Comparison of ENCODE assay signal across 8 cellular contexts in the genomic region with DNA sequence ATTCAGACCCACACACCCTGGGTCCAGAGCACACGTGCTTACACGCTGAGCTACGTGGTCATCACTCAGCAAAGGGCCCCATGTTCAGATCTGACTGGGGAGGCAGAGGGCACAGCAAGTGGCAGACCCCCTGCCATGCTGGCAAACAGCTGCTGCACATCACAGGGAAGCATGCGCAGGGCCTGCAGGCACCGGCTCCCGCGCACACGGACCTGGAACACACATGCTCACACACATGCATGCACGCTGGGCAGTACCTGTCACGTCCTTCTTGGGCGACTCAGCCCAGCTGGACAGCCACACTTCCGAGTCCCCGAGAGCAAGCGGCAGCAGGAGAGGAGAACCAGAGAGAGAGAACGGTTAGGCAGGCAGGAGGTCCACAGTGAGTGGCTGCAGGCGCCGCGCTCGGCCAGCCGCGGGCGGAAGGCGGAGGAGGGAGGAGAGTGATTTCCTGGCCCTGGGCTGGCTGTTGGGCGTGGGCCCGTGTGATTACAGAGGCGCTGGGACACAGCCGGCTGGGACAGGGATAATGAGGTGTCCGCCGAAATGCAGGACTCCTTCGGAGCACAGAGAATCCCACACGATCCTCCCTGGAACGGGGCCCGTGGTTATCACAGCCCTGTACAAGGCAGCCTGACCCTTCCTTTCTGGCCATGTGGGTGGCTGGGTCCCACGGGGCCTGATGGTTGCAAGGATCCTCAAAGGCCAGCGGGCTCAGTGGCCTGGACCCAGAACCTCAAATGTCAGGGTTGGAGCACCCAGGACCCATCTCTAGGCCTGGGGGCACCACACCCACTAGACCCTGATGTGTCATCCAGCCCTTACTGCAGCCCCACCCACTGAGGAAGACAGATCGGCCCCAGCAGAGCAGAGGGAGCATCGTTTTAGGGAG.
A peak's percentile ranks its signal among the peaks of the same experiment; 100 is the strongest.
DNase-seq lines count a peak whose midpoint lies in the region; ATAC-seq and TF ChIP-seq lines count a peak whose summit lies in the region.

No MANE protein-coding gene starts in this region.

- H3K4me3 Mint-ChIP-seq in T-helper 1 cell treated with Interleukin-12 subunit alpha and Interleukin-12 subunit beta and Interleukin-4 antibody, amounts not matched to agents 30 μg/mL and 1 μg/mL, for 36 hours: peak overlapping the region; percentile 45

- intact Hi-C loops in adrenal gland (cut with DNase I): no loop called here

- TF ChIP-seq POLR2A in adrenal gland (IDR thresholded peaks at IDR 0.05): peak in 1 of 2 donors; percentile 6

- TF ChIP-seq CTCF in adrenal gland (IDR thresholded peaks at IDR 0.05) (no peak), thoracic aorta (IDR thresholded peaks at IDR 0.05) (no peak)

- peak overlapping the region; percentile 52 for H3K27ac Mint-ChIP-seq in T-helper 1 cell treated with Interleukin-12 subunit alpha and Interleukin-12 subunit beta and Interleukin-4 antibody, amounts not matched to agents 30 μg/mL and 1 μg/mL, for 36 hours

- H3K9me3 ChIP-seq in adrenal gland (replicated peaks in 1 of 3): no peaks in the 10 kb centered on the region
- no peaks in the 10 kb centered on the region for H3K9me3 ChIP-seq in thoracic aorta
- no peaks in the 10 kb centered on the region for H3K9me3 ChIP-seq in MG63

- peaks cover 4% of the 10 kb centered on the region for H3K36me3 Mint-ChIP-seq in T-helper 1 cell treated with Interleukin-12 subunit alpha and Interleukin-12 subunit beta and Interleukin-4 antibody, amounts not matched to agents 30 μg/mL and 1 μg/mL, for 36 hours (ENCODE audit: low read depth)

- H3K27ac ChIP-seq in adrenal gland (peak overlapping the region in 3 of 5 donors; percentile 1 to 69 (median 66)), thoracic aorta (no peak overlapping the region)

- H3K4me1 ChIP-seq in adrenal gland (replicated peaks in 1 of 2): peaks cover 0 to 22% of the 10 kb centered on the region in 2 donors
- peaks cover 4 to 27% of the 10 kb centered on the region in 2 donors for H3K4me1 ChIP-seq in thoracic aorta (ENCODE audit: control insufficient read depth in 1 of 2, low read depth in 2 of 2)

- DNase-seq in T-helper 1 cell (no peak), adrenal gland (peak; percentile 59 to 84 (median 76)), left lobe of liver (ENCODE audit: low spot score) (peak; percentile 51), thoracic aorta (ENCODE audit: low spot score) (no peak), MG63 (no peak), NCI-H1048 (lab: John Stamatoyannopoulos, UW) (no peak), H4 (ENCODE audit: low spot score) (no peak)

- H3K36me3 ChIP-seq in adrenal gland (replicated peaks in 1 of 2) (no peaks in the 10 kb centered on the region), thoracic aorta (no peaks in the 10 kb centered on the region), MG63 (no peaks in the 10 kb centered on the region)

- H3K9me3 Mint-ChIP-seq in T-helper 1 cell treated with Interleukin-12 subunit alpha and Interleukin-12 subunit beta and Interleukin-4 antibody, amounts not matched to agents 30 μg/mL and 1 μg/mL, for 36 hours: no peaks in the 10 kb centered on the region

- WGBS in adrenal gland, 4 donors: 22 to 27% (median 25%) methylated on average over 9 to 37 of the region's 37 CpGs

- no peak for ATAC-seq in left lobe of liver
- no peak for ATAC-seq in thoracic aorta (ENCODE audit: insufficient number of reproducible peaks, low FRiP score, low read depth)

- H3K27me3 ChIP-seq in adrenal gland: no peaks in the 10 kb centered on the region
- H3K27me3 ChIP-seq in thoracic aorta (replicated peaks; ENCODE audit: insufficient read depth): no peaks in the 10 kb centered on the region
- no peaks in the 10 kb centered on the region for H3K27me3 ChIP-seq in MG63

- H3K27me3 Mint-ChIP-seq in T-helper 1 cell treated with Interleukin-12 subunit alpha and Interleukin-12 subunit beta and Interleukin-4 antibody, amounts not matched to agents 30 μg/mL and 1 μg/mL, for 36 hours (ENCODE audit: low read depth): no peaks in the 10 kb centered on the region

- peaks cover 12% of the 10 kb centered on the region for H3K4me1 Mint-ChIP-seq in T-helper 1 cell treated with Interleukin-12 subunit alpha and Interleukin-12 subunit beta and Interleukin-4 antibody, amounts not matched to agents 30 μg/mL and 1 μg/mL, for 36 hours (ENCODE audit: low read depth)

- H3K4me3 ChIP-seq in adrenal gland (no peak overlapping the region), thoracic aorta (peak overlapping the region; percentile 44), MG63 (no peak overlapping the region)

Comparison
In these comparisons a context has a peak if more than half of its experiments do, and no peak if none do; other contexts are left out.
1. DNase-seq: peak in adrenal gland (7 of 7) and left lobe of liver (single experiment); none in T-helper 1 cell (0 of 5), thoracic aorta (single experiment), MG63 (single experiment), NCI-H1048 (single experiment) and H4 (single experiment).
2. H3K27ac ChIP-seq: peak in adrenal gland (3 of 5); none in thoracic aorta (0 of 2).